In the genomic region with DNA sequence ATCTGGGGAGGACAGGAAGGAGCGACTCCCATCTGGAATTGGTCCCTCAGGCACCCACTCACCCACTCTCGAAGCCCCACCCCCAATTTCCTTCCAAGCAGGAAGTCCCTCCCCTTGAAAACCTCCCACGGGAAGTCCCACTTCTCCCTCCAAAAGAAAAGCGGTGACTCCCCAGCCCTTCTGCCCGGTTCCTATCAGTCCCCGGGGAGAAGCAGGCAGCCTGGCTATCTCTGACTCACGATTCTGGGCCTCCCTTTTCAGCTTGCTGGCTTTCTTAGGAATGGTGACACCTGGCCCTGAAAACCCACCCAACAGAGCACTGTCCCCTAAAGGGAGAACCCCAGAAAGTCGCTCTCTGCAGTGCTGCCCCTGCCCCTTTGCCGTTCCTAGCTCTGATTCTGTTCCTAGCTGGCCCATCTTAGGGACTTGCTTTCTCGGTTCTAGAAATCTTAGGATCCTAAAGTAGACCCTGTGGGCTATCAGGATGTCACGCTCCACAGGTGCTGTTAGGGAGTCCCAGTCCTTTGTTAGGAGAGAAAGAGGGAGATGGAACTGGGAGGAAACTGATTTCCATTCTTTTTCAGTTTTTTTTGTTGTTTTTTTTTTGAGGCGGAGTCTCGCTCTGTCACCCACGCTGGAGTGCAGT, we compare ENCODE assay signal across 1 cellular context.
TF ChIP-seq lines count a peak whose summit lies in the region.

No MANE protein-coding gene starts in this region.

TF ChIP-seq in IMR-90, 13 proteins besides CTCF, POLR2A, EP300 and RAD21:
- no peak for TF ChIP-seq MXI1 (IDR thresholded peaks at IDR 0.05; ENCODE audit: borderline replicate concordance, low read depth, low read length)
- no peak for TF ChIP-seq SMC3 (IDR thresholded peaks at IDR 0.05; ENCODE audit: low read depth, low read length)
- TF ChIP-seq RCOR1 (IDR thresholded peaks at IDR 0.05; ENCODE audit: insufficient replicate concordance, low read length) = no peak
- TF ChIP-seq RFX5 (IDR thresholded peaks at IDR 0.05; ENCODE audit: low read depth, low read length) = no peak
- no peak for TF ChIP-seq MAFK (IDR thresholded peaks at IDR 0.05; ENCODE audit: low read depth, low read length)
- no peak for TF ChIP-seq NFE2L2 (IDR thresholded peaks at IDR 0.05; ENCODE audit: low read depth, low read length)
- TF ChIP-seq, protein P1, sequence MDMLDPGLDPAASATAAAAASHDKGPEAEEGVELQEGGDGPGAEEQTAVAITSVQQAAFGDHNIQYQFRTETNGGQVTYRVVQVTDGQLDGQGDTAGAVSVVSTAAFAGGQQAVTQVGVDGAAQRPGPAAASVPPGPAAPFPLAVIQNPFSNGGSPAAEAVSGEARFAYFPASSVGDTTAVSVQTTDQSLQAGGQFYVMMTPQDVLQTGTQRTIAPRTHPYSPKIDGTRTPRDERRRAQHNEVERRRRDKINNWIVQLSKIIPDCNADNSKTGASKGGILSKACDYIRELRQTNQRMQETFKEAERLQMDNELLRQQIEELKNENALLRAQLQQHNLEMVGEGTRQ (IDR thresholded peaks at IDR 0.05; ENCODE audit: low read depth, low read length) = no peak
- no peak for TF ChIP-seq MAZ (IDR thresholded peaks at IDR 0.05; ENCODE audit: borderline replicate concordance, low read depth, low read length)
- TF ChIP-seq CHD1 (IDR thresholded peaks at IDR 0.05; ENCODE audit: low read depth, low read length) = no peak
- TF ChIP-seq CEBPB (IDR thresholded peaks at IDR 0.05; ENCODE audit: low read depth, low read length) = no peak
- TF ChIP-seq, protein P2, sequence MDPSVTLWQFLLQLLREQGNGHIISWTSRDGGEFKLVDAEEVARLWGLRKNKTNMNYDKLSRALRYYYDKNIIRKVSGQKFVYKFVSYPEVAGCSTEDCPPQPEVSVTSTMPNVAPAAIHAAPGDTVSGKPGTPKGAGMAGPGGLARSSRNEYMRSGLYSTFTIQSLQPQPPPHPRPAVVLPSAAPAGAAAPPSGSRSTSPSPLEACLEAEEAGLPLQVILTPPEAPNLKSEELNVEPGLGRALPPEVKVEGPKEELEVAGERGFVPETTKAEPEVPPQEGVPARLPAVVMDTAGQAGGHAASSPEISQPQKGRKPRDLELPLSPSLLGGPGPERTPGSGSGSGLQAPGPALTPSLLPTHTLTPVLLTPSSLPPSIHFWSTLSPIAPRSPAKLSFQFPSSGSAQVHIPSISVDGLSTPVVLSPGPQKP (IDR thresholded peaks at IDR 0.05; ENCODE audit: borderline replicate concordance, low read depth, low read length) = no peak
- no peak for TF ChIP-seq FOS (IDR thresholded peaks at IDR 0.05; ENCODE audit: low read depth, low read length)
- no peak for TF ChIP-seq BHLHE40 (IDR thresholded peaks at IDR 0.05; ENCODE audit: low read depth, low read length)
